In the genomic region with DNA sequence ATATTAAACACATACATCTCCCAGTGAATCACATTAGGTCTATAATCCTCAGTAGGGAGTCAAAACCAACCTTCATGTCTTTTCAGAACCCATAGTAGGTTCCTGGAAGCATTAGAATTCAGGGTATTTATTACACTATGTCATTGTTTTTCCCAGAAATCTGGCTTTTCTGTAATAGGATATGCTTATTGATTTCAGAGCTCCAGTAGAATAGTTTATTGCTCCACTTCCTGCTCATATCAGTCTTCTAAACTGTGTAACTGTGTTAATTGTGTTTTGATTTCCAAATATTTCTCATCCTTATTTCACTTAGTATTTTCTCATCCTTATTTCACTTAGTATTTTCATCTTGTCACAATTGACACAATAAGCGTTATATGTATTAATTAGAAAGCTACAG, we compare ENCODE assay signal across 23 cellular contexts.
A peak's percentile ranks its signal among the peaks of the same experiment; 100 is the strongest.
DNase-seq lines count a peak whose midpoint lies in the region; ATAC-seq and TF ChIP-seq lines count a peak whose summit lies in the region.
"Had no signal": no experiment of that assay in that cellular context is flagged by ENCODE, and none has a peak within 500 bp of the region (broad histone marks: within the 10 kb centered on the region; RNA-seq: fewer than 3 reads in every experiment).

No MANE protein-coding gene starts in this region.

- no peak for TF ChIP-seq CTCF in left lung (IDR thresholded peaks at IDR 0.05)
- TF ChIP-seq CTCF in chondrocyte (IDR thresholded peaks at IDR 0.05), result no peak
- no peak for TF ChIP-seq CTCF in activated CD8-positive, alpha-beta T cell treated with anti-CD3 and anti-CD28 coated beads for 36 hours (IDR thresholded peaks at IDR 0.05)

- H3K27ac ChIP-seq in left lung, result no peak overlapping the region
- H3K27ac ChIP-seq: HL-60, SJCRH30 had no signal

- no peaks in the 10 kb centered on the region for H3K36me3 Mint-ChIP-seq in chondrocyte (ENCODE audit: low read depth)
- no peaks in the 10 kb centered on the region for H3K36me3 Mint-ChIP-seq in activated CD8-positive, alpha-beta T cell treated with anti-CD3 and anti-CD28 coated beads for 36 hours (ENCODE audit: low read depth)
- H3K36me3 Mint-ChIP-seq: CD14-positive monocyte, T-cell had no signal

- peaks cover 0 to 11% of the 10 kb centered on the region in 2 donors for H3K9me3 ChIP-seq in left lung
- H3K9me3 ChIP-seq: SJCRH30 had no signal

- no peak overlapping the region for H3K27ac Mint-ChIP-seq in chondrocyte (ENCODE audit: unreplicated experiment)
- no peak overlapping the region for H3K27ac Mint-ChIP-seq in activated CD8-positive, alpha-beta T cell treated with anti-CD3 and anti-CD28 coated beads for 36 hours
- H3K27ac Mint-ChIP-seq: B cell, CD14-positive monocyte, T-cell had no signal

- peaks cover 7% of the 10 kb centered on the region for H3K9me3 Mint-ChIP-seq in chondrocyte (ENCODE audit: low read depth)
- peaks cover 5% of the 10 kb centered on the region for H3K9me3 Mint-ChIP-seq in activated CD8-positive, alpha-beta T cell treated with anti-CD3 and anti-CD28 coated beads for 36 hours

- peak; percentile 34 for ATAC-seq in left lung
- ATAC-seq in activated CD8-positive, alpha-beta T cell treated with anti-CD3 and anti-CD28 coated beads for 36 hours, result no peak
- ATAC-seq: Panc1, T-cell had no signal

- DNase-seq in NCI-H2171 treated with DMSO at 0.1 percent for 48 hours (lab: John Stamatoyannopoulos, UW), result peak; percentile 33
- no peak for DNase-seq in NCI-H2171 (lab: John Stamatoyannopoulos, UW)
- DNase-seq in DMS53 treated with DMSO at 0.1 percent for 48 hours (lab: John Stamatoyannopoulos, UW; ENCODE audit: unreplicated experiment), result peak; percentile 75
- peak; percentile 24 for DNase-seq in OCI-M1 (lab: John Stamatoyannopoulos, UW)
- DNase-seq in left lung, result no peak
- no peak for DNase-seq in cerebellar cortex (ENCODE audit: low spot score)
- DNase-seq in chondrocyte (ENCODE audit: low spot score), result no peak
- no peak for DNase-seq in activated CD8-positive, alpha-beta T cell treated with anti-CD3 and anti-CD28 coated beads for 36 hours
- DNase-seq: GOT3, HCEC 1CT, KBM-7, MM.1S, NCI-H1048, NCI-H1417 treated with DMSO at 0.1 percent for 48 hours, NCI-H1930, NCI-H446, SJCRH30, T-cell, T-helper 9 cell had no signal

- no peak overlapping the region for H3K4me3 ChIP-seq in left lung
- H3K4me3 ChIP-seq: SJCRH30 had no signal

- H3K27me3 ChIP-seq in left lung, result no peaks in the 10 kb centered on the region
- H3K27me3 ChIP-seq: SJCRH30 had no signal

- no peak overlapping the region for H3K4me3 Mint-ChIP-seq in chondrocyte (ENCODE audit: unreplicated experiment)
- H3K4me3 Mint-ChIP-seq in activated CD8-positive, alpha-beta T cell treated with anti-CD3 and anti-CD28 coated beads for 36 hours, result no peak overlapping the region
- H3K4me3 Mint-ChIP-seq: B cell, CD14-positive monocyte, T-cell had no signal

- no peaks in the 10 kb centered on the region for H3K36me3 ChIP-seq in left lung
- H3K36me3 ChIP-seq: SJCRH30 had no signal

- CTCF ChIA-PET in activated CD8-positive, alpha-beta T cell treated with anti-CD3 and anti-CD28 coated beads for 36 hours (lab: Charles Lee), result no interaction called here

- no peaks in the 10 kb centered on the region for H3K4me1 ChIP-seq in left lung
- H3K4me1 ChIP-seq: SJCRH30 had no signal

- H3K4me1 Mint-ChIP-seq in chondrocyte (ENCODE audit: low read depth), result no peaks in the 10 kb centered on the region
- H3K4me1 Mint-ChIP-seq in activated CD8-positive, alpha-beta T cell treated with anti-CD3 and anti-CD28 coated beads for 36 hours (ENCODE audit: low read depth), result no peaks in the 10 kb centered on the region
- H3K4me1 Mint-ChIP-seq: B cell, CD14-positive monocyte, T-cell had no signal

- intact Hi-C loops in left lung (cut with DNase I), result no loop called here
- intact Hi-C loops in activated CD8-positive, alpha-beta T cell treated with anti-CD3 and anti-CD28 coated beads for 36 hours (cut with micrococcal nuclease), result no loop called here

- POLR2A ChIA-PET in activated CD8-positive, alpha-beta T cell treated with anti-CD3 and anti-CD28 coated beads for 36 hours (lab: Charles Lee), result no interaction called here

- H3K27me3 Mint-ChIP-seq in chondrocyte (ENCODE audit: low read depth), result no peaks in the 10 kb centered on the region
- no peaks in the 10 kb centered on the region for H3K27me3 Mint-ChIP-seq in activated CD8-positive, alpha-beta T cell treated with anti-CD3 and anti-CD28 coated beads for 36 hours
- H3K27me3 Mint-ChIP-seq: B cell, T-cell had no signal

Comparison
In these comparisons a context has a peak if more than half of its experiments do, and no peak if none do; other contexts are left out.
1. DNase-seq: peak in NCI-H2171 treated with DMSO at 0.1 percent for 48 hours (single experiment), DMS53 treated with DMSO at 0.1 percent for 48 hours (single experiment) and OCI-M1 (single experiment); none in NCI-H2171 (single experiment), left lung (0 of 2), cerebellar cortex (single experiment), chondrocyte (single experiment) and activated CD8-positive, alpha-beta T cell treated with anti-CD3 and anti-CD28 coated beads for 36 hours (single experiment).